In the genomic region with DNA sequence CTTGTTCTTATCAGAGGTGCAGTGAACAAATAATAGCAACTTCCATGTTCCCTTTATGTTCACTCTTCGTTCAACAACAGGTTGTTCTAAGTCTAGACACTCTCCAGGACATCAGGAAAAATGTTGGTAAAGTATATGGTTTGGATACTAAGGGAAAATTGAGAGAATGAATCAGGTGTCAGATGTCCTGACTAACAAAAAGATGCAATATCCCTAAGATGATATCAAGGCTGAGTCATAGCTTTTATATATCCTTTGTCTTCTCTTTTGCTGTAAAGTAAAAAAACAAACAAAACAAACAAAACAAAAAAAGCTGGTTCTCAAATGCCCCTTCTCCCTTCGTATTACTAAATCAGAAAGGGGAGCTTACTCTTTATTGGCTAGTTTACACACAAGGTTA, we compare ENCODE assay signal across 22 cellular contexts. TPM values are rescaled to one million over a fixed set of nuclear protein-coding genes. Genes with fewer than 3 reads are reported as not detected.
DNase-seq lines count a peak whose midpoint lies in the region; ATAC-seq and TF ChIP-seq lines count a peak whose summit lies in the region.
"Had no signal": no experiment of that assay in that cellular context is flagged by ENCODE, and none has a peak within 500 bp of the region (broad histone marks: within the 10 kb centered on the region; RNA-seq: fewer than 3 reads in every experiment).

No MANE protein-coding gene starts in this region.

- no peaks in the 10 kb centered on the region; the same call in 1 of the 2 replicates for H3K79me2 ChIP-seq in HCT116 (ENCODE audit: insufficient read depth, low read length)

- H3K36me3 ChIP-seq in HCT116 (ENCODE audit: control insufficient read depth in 1 of 2, insufficient read depth in 2 of 2, low read length in 2 of 2), result no peaks in the 10 kb centered on the region
- H3K36me3 ChIP-seq: Peyer's patch had no signal

- peak; percentile 38 for DNase-seq in DMS53 treated with DMSO at 0.1 percent for 48 hours (lab: John Stamatoyannopoulos, UW; ENCODE audit: unreplicated experiment)
- peak; percentile 33 for DNase-seq in HCT116 (ENCODE audit: low read depth, low spot score)
- DNase-seq in RKO (ENCODE audit: low spot score), result peak; percentile 30
- peak in 1 of 2 donors; percentile 25 for DNase-seq in foreskin keratinocyte
- DNase-seq in dedifferentiated amniotic fluid mesenchymal stem cell (ENCODE audit: extremely low spot score), result no peak
- no peak for DNase-seq in immature natural killer cell
- DNase-seq: ACHN; AML-193; CD4-positive, alpha-beta T cell; DMS79 treated with DMSO at 0.1 percent for 48 hours; GF-D8; NCI-H1048; NCI-H146; NCI-H2081 treated with DMSO at 0.1 percent for 48 hours; NCI-H524; Peyer's patch; SHP77 had no signal

- no peak for TF ChIP-seq RAD21 in HCT116 (IDR thresholded peaks at IDR 0.05; ENCODE audit: low read depth)

- no peak overlapping the region for H3K4me3 Mint-ChIP-seq in immature natural killer cell
- H3K4me3 Mint-ChIP-seq: CD4-positive, alpha-beta T cell had no signal

- H3K9me3 ChIP-seq in HCT116 (ENCODE audit: control insufficient read depth in 1 of 2, insufficient read depth in 1 of 2, low read depth in 1 of 2, low read length in 2 of 2), result no peaks in the 10 kb centered on the region
- H3K9me3 ChIP-seq: Peyer's patch had no signal

- TF ChIP-seq POLR2A in HCT116 (IDR thresholded peaks at IDR 0.05; ENCODE audit: borderline replicate concordance, extremely low read depth, insufficient read depth, insufficient read length), result no peak

- no peaks in the 10 kb centered on the region for H3K27me3 ChIP-seq in HCT116 (ENCODE audit: insufficient read depth, low read length)
- H3K27me3 ChIP-seq in foreskin keratinocyte, result no peaks in the 10 kb centered on the region
- H3K27me3 ChIP-seq: Peyer's patch had no signal

- H3K4me3 ChIP-seq in HCT116 (replicated peaks in 1 of 2; ENCODE audit: low read depth in 1 of 2, low read length in 2 of 2), result peak overlapping the region in 1 of 2 experiments; percentile 21; a peak in 1 of 4 replicates
- H3K4me3 ChIP-seq: K562, Peyer's patch had no signal

- peak; percentile 32; the same call in 1 of the 2 replicates for ATAC-seq in HCT116
- peak; percentile 72 for ATAC-seq in foreskin keratinocyte
- ATAC-seq in HG03565 (IDR thresholded peaks at IDR 0.05; ENCODE audit: unreplicated experiment), result no peak
- ATAC-seq: K562 had no signal

- H3K27ac Mint-ChIP-seq in immature natural killer cell, result no peak overlapping the region
- H3K27ac Mint-ChIP-seq: CD4-positive, alpha-beta T cell had no signal

- H3K9me2 ChIP-seq in HCT116 (ENCODE audit: insufficient read depth), result no peaks in the 10 kb centered on the region

- RAD21 ChIA-PET in HCT116 (lab: Charles Lee; ENCODE audit: low non-redundant PET in 1 of 2, low total read pairs in 2 of 2, uncharacterized antibody in 2 of 2, unreplicated experiment in 2 of 2), result no interaction called here

- peak overlapping the region; percentile 59 for H3K4me2 ChIP-seq in HCT116 (ENCODE audit: low read length)

- H3K9me3 Mint-ChIP-seq in immature natural killer cell, result no peaks in the 10 kb centered on the region
- H3K9me3 Mint-ChIP-seq: CD4-positive, alpha-beta T cell had no signal

- intact Hi-C loops in HCT116 (cut with micrococcal nuclease), result loop anchor here (5.0 kb wide), 1 partner anchor 42 kb away; no protein-coding TSS in a partner anchor

- H4K20me1 ChIP-seq in HCT116 (ENCODE audit: insufficient read depth), result no peaks in the 10 kb centered on the region

- no peak overlapping the region for H2AFZ ChIP-seq in HCT116 (ENCODE audit: low read depth, low read length, poor library complexity, severe bottlenecking)

- BruUV-seq in HCT116 (replicated peaks; lab: Mats Ljungman, UMichigan), result no TSS peak

- POLR2A ChIA-PET in HCT116 (lab: Charles Lee), result no interaction called here

- no peak for TF ChIP-seq CTCF in HCT116 (IDR thresholded peaks at IDR 0.05 in 2 of 3, conservative IDR thresholded peaks at IDR 0.05 in 1 of 3; ENCODE audit: borderline replicate concordance in 1 of 3, insufficient read depth in 1 of 3, low read depth in 2 of 3, low read length in 2 of 3)
- no peak for TF ChIP-seq CTCF in foreskin keratinocyte (conservative IDR thresholded peaks at IDR 0.05)

- H3K9ac ChIP-seq in HCT116 (ENCODE audit: low read length), result peak overlapping the region; percentile 23

- H3K27me3 Mint-ChIP-seq in immature natural killer cell (ENCODE audit: low read depth in 3 of 3), result no peaks in the 10 kb centered on the region

- H3K27ac ChIP-seq in HCT116 (ENCODE audit: low read depth, low read length), result peak overlapping the region; percentile 55; the same call in 1 of the 2 replicates
- no peak overlapping the region for H3K27ac ChIP-seq in foreskin keratinocyte
- H3K27ac ChIP-seq: HL-60, Peyer's patch had no signal

- H3K36me3 Mint-ChIP-seq in immature natural killer cell, result no peaks in the 10 kb centered on the region

- CTCF ChIA-PET in HCT116 (lab: Charles Lee), result interaction anchor here (2.8 kb wide), 1 partner anchor 11 kb away, joined by 16 read pairs; the partner anchor contains the start of gene GLIPR1L1

- H3K4me1 ChIP-seq in HCT116 (ENCODE audit: control insufficient read depth in 1 of 2, insufficient read depth in 2 of 2, low read length in 2 of 2), result peaks cover 43 to 60% of the 10 kb centered on the region in 2 experiments
- no peaks in the 10 kb centered on the region for H3K4me1 ChIP-seq in foreskin keratinocyte
- H3K4me1 ChIP-seq: Peyer's patch had no signal

- peaks cover 2% of the 10 kb centered on the region in 2 donors for H3K4me1 Mint-ChIP-seq in immature natural killer cell

TF ChIP-seq in HCT116, 20 proteins besides CTCF, POLR2A, EP300 and RAD21 (continues in another document):
- TF ChIP-seq JUND (IDR thresholded peaks at IDR 0.05) (peak; percentile 69), ELF1 (IDR thresholded peaks at IDR 0.05; ENCODE audit: borderline replicate concordance, low read depth) (no peak), ZNF274 (IDR thresholded peaks at IDR 0.05; ENCODE audit: low read depth, low read length) (no peak), SP1 (IDR thresholded peaks at IDR 0.05; ENCODE audit: low read depth) (peak; percentile 61), ZFX (IDR thresholded peaks at IDR 0.05) (no peak), ATF3 (IDR thresholded peaks at IDR 0.05) (no peak), YY1 (IDR thresholded peaks at IDR 0.05; ENCODE audit: extremely low read depth, insufficient replicate concordance, low read depth, low read length) (no peak), SRF (IDR thresholded peaks at IDR 0.05; ENCODE audit: low read depth) (no peak; the same call in 1 of the 2 replicates), MAX (IDR thresholded peaks at IDR 0.05) (no peak), POLR2AphosphoS5 (IDR thresholded peaks at IDR 0.05; ENCODE audit: low read depth, low read length) (no peak), EZH2 (IDR thresholded peaks at IDR 0.05) (no peak), FOSL1 (IDR thresholded peaks at IDR 0.05; ENCODE audit: low read depth) (peak; percentile 79), EGR1 (IDR thresholded peaks at IDR 0.05; ENCODE audit: low read depth) (no peak), EZH2phosphoT487 (IDR thresholded peaks at IDR 0.05; ENCODE audit: borderline replicate concordance) (no peak), CBX3 (IDR thresholded peaks at IDR 0.05; ENCODE audit: low read depth) (peak; percentile 41; the same call in 1 of the 2 replicates)
- TF ChIP-seq, protein P1, sequence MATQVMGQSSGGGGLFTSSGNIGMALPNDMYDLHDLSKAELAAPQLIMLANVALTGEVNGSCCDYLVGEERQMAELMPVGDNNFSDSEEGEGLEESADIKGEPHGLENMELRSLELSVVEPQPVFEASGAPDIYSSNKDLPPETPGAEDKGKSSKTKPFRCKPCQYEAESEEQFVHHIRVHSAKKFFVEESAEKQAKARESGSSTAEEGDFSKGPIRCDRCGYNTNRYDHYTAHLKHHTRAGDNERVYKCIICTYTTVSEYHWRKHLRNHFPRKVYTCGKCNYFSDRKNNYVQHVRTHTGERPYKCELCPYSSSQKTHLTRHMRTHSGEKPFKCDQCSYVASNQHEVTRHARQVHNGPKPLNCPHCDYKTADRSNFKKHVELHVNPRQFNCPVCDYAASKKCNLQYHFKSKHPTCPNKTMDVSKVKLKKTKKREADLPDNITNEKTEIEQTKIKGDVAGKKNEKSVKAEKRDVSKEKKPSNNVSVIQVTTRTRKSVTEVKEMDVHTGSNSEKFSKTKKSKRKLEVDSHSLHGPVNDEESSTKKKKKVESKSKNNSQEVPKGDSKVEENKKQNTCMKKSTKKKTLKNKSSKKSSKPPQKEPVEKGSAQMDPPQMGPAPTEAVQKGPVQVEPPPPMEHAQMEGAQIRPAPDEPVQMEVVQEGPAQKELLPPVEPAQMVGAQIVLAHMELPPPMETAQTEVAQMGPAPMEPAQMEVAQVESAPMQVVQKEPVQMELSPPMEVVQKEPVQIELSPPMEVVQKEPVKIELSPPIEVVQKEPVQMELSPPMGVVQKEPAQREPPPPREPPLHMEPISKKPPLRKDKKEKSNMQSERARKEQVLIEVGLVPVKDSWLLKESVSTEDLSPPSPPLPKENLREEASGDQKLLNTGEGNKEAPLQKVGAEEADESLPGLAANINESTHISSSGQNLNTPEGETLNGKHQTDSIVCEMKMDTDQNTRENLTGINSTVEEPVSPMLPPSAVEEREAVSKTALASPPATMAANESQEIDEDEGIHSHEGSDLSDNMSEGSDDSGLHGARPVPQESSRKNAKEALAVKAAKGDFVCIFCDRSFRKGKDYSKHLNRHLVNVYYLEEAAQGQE (IDR thresholded peaks at IDR 0.05; ENCODE audit: low read depth), result no peak

RNA-seq across cellular contexts. Expression of gene GLIPR1L1, which starts 11.1 kb away (rescaled TPM):
- not detected for total RNA-seq in HCT116 (2021; ENCODE audit: unreplicated experiment)
- 0.39 and 0.42 TPM in 2 replicates for polyA plus RNA-seq in HCT116 (2012)
- not detected in 2 replicates for total RNA-seq in foreskin keratinocyte
- not detected in 2 replicates for polyA plus RNA-seq in foreskin keratinocyte
- polyA plus RNA-seq in immature natural killer cell, result not detected
- total RNA-seq: Calu3; CD4-positive, alpha-beta T cell; K562; Peyer's patch; T-helper 1 cell treated with Interleukin-12 subunit alpha and Interleukin-12 subunit beta and Interleukin-4 antibody, amounts not matched to agents 30 ng/mL and 1 ng/mL, for 36 hours had no signal
- polyA plus RNA-seq: K562 had no signal

RNA-seq across cellular contexts. Expression of gene CAPS2, which starts 15.4 kb away (rescaled TPM):
- 18.3 TPM for total RNA-seq in HCT116 (2021; ENCODE audit: unreplicated experiment)
- polyA plus RNA-seq in HCT116 (2012), result 5.9 and 8.3 TPM in 2 replicates
- total RNA-seq in foreskin keratinocyte, result 0.51 and 1.1 TPM in 2 replicates
- 0.28 and 0.37 TPM in 2 replicates for polyA plus RNA-seq in foreskin keratinocyte
- polyA plus RNA-seq in immature natural killer cell, result 1 to 10 TPM; 6.2 to 7.9 (median 6.2) TPM

RNA-seq across cellular contexts. Expression of gene GLIPR1L2, which starts 45.4 kb away (rescaled TPM):
- total RNA-seq in HCT116 (2021; ENCODE audit: unreplicated experiment) (0.44 TPM), foreskin keratinocyte (0.14 and 0.41 TPM in 2 replicates)
- polyA plus RNA-seq in HCT116 (2012), result 0.21 and 0.79 TPM in 2 replicates
- polyA plus RNA-seq in foreskin keratinocyte (0.19 and 0.20 TPM in 2 replicates), immature natural killer cell (under 1 TPM in 2 of 3 donors, not detected in 1; 0.71 to 0.84 TPM)
- total RNA-seq: K562; T-helper 1 cell treated with Interleukin-12 subunit alpha and Interleukin-12 subunit beta and Interleukin-4 antibody, amounts not matched to agents 30 ng/mL and 1 ng/mL, for 36 hours had no signal
- polyA plus RNA-seq: K562 had no signal

Comparison
In these comparisons a context has a peak if more than half of its experiments do, and no peak if none do; other contexts are left out.
1. DNase-seq: peak in DMS53 treated with DMSO at 0.1 percent for 48 hours (single experiment), HCT116 (single experiment) and RKO (single experiment); none in dedifferentiated amniotic fluid mesenchymal stem cell (single experiment) and immature natural killer cell (0 of 3).